In the genomic region with DNA sequence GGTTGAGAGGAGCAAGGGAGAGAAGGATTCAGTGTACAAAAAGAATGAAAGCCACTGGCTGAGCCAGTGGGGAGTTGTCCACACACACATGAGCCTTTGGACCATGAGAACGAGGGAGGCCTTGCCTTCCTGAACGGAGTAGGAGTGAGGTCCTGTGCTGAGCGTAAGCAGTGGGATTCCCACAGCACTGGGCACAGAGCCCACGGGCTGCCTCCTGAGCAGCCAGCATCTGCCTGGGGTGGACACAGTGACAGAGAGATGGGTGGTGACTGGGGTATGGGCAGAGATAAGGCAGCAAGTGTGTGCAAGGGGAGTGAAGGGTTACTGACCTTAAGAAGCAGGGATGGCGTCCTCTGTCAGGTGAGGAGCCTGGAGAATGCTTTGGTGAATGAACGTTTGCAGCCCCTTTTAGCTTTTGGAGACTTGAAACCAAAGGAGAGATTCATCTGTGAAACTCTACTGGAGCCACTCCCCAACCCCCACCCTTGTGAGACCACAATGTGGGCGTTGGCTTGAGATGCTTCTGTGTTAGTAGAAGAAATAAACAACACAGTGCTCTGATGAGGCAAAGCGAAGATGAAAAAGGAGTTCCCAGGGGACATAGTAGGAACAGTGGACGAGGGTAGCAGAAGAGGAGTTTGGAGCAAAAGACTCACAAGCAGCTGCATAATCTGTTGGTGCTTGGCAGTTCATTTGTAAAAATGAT, we compare ENCODE assay signal across 11 cellular contexts. TPM values are rescaled to one million over a fixed set of nuclear protein-coding genes. Genes with fewer than 3 reads are reported as not detected.
DNase-seq lines count a peak whose midpoint lies in the region; ATAC-seq, FAIRE-seq and TF ChIP-seq lines count a peak whose summit lies in the region.
"Had no signal": no experiment of that assay in that cellular context is flagged by ENCODE, and none has a peak within 500 bp of the region (broad histone marks: within the 10 kb centered on the region; RNA-seq: fewer than 3 reads in every experiment).

No MANE protein-coding gene starts in this region.

- no peaks in the 10 kb centered on the region for H3K36me3 ChIP-seq in kidney (ENCODE audit: control insufficient read depth in 1 of 2, insufficient read depth in 2 of 2, low read length in 2 of 2)
- no peaks in the 10 kb centered on the region for H3K36me3 ChIP-seq in Caco-2 (ENCODE audit: control insufficient read depth, insufficient read depth, low read length)

- no peak overlapping the region for H3K27ac ChIP-seq in kidney (ENCODE audit: low read depth in 2 of 2, low read length in 2 of 2)

- BruUV-seq in Caco-2 (replicated peaks; lab: Mats Ljungman, UMichigan): no TSS peak

- H3K27me3 Mint-ChIP-seq in activated CD8-positive, alpha-beta T cell treated with anti-CD3 and anti-CD28 coated beads, Interleukin-2, amount 10 ng/mL, durations not matched to agents 7 days and 5 days (ENCODE audit: low read depth): no peaks in the 10 kb centered on the region
- H3K27me3 Mint-ChIP-seq in naive B cell (no peaks in the 10 kb centered on the region), Caco-2 (ENCODE audit: insufficient read depth, unreplicated experiment) (peaks cover 35% of the 10 kb centered on the region)

- ATAC-seq in HG02884 (IDR thresholded peaks at IDR 0.05; ENCODE audit: unreplicated experiment): peak; percentile 41
- ATAC-seq in activated CD8-positive, alpha-beta T cell treated with anti-CD3 and anti-CD28 coated beads, Interleukin-2, amount 10 ng/mL, durations not matched to agents 7 days and 5 days: peak; percentile 39
- peak; percentile 85 to 88 for ATAC-seq in naive B cell (ENCODE audit: low read depth in 2 of 2)
- no peak for ATAC-seq in left lobe of liver

- in situ Hi-C loops in GM13977 (cut with MboI; ENCODE audit: low pct_unique_long_range_greater_than_20kb, low sequenced_read_pairs, unreplicated experiment): no loop called here

- H3K4me3 Mint-ChIP-seq in activated CD8-positive, alpha-beta T cell treated with anti-CD3 and anti-CD28 coated beads, Interleukin-2, amount 10 ng/mL, durations not matched to agents 7 days and 5 days: peak overlapping the region; percentile 48
- peak overlapping the region; percentile 64 to 93 (median 90) for H3K4me3 Mint-ChIP-seq in naive B cell
- H3K4me3 Mint-ChIP-seq in Caco-2 (ENCODE audit: unreplicated experiment): no peak overlapping the region

- peaks cover 92% of the 10 kb centered on the region for H3K4me1 Mint-ChIP-seq in activated CD8-positive, alpha-beta T cell treated with anti-CD3 and anti-CD28 coated beads, Interleukin-2, amount 10 ng/mL, durations not matched to agents 7 days and 5 days (ENCODE audit: low read depth)
- H3K4me1 Mint-ChIP-seq in naive B cell: peaks cover 78 to 93% (median 87%) of the 10 kb centered on the region in 3 donors
- no peaks in the 10 kb centered on the region for H3K4me1 Mint-ChIP-seq in Caco-2 (ENCODE audit: low read depth, unreplicated experiment)

- H3K4me1 ChIP-seq in kidney (ENCODE audit: control insufficient read depth in 1 of 2, insufficient read depth in 1 of 2, low read depth in 1 of 2, low read length in 2 of 2) (no peaks in the 10 kb centered on the region), Caco-2 (no peaks in the 10 kb centered on the region)

- CTCF ChIA-PET in activated CD8-positive, alpha-beta T cell treated with anti-CD3 and anti-CD28 coated beads, Interleukin-2, amount 10 ng/mL, durations not matched to agents 7 days and 5 days (lab: Charles Lee): interaction anchor here (0.6 to 1.4 kb wide), 4 partner anchors 24 to 188 kb away, joined by 3 to 4 read pairs (median 3); no protein-coding TSS in a partner anchor
- CTCF ChIA-PET in Caco-2 (lab: Charles Lee): no interaction called here

- POLR2A ChIA-PET in activated CD8-positive, alpha-beta T cell treated with anti-CD3 and anti-CD28 coated beads, Interleukin-2, amount 10 ng/mL, durations not matched to agents 7 days and 5 days (lab: Charles Lee): interaction anchor here (0.9 to 1.8 kb wide), 4 partner anchors 10 to 111 kb away, joined by 3 to 6 read pairs (median 4); no protein-coding TSS in a partner anchor
- POLR2A ChIA-PET in Caco-2 (lab: Charles Lee): no interaction called here

- intact Hi-C loops in kidney (cut with DNase I): no loop called here
- intact Hi-C loops in Caco-2 (cut with micrococcal nuclease; ENCODE audit: unreplicated experiment): no loop called here

- H3K27me3 ChIP-seq in Caco-2 (replicated peaks; ENCODE audit: control insufficient read depth, insufficient read depth, low read length): no peaks in the 10 kb centered on the region

- no peak for FAIRE-seq in kidney (lab: Jason Lieb, UNC)

- H3K9me3 Mint-ChIP-seq in activated CD8-positive, alpha-beta T cell treated with anti-CD3 and anti-CD28 coated beads, Interleukin-2, amount 10 ng/mL, durations not matched to agents 7 days and 5 days (ENCODE audit: insufficient read depth): no peaks in the 10 kb centered on the region
- peaks cover 0 to 10% (median 5%) of the 10 kb centered on the region in 7 donors for H3K9me3 Mint-ChIP-seq in naive B cell
- no peaks in the 10 kb centered on the region for H3K9me3 Mint-ChIP-seq in Caco-2 (ENCODE audit: unreplicated experiment)

- H3K27ac Mint-ChIP-seq in activated CD8-positive, alpha-beta T cell treated with anti-CD3 and anti-CD28 coated beads, Interleukin-2, amount 10 ng/mL, durations not matched to agents 7 days and 5 days: peak overlapping the region; percentile 92
- H3K27ac Mint-ChIP-seq in naive B cell (peak overlapping the region; percentile 85 to 99 (median 96)), Caco-2 (ENCODE audit: unreplicated experiment) (no peak overlapping the region)

- TF ChIP-seq CTCF in GM13977 (IDR thresholded peaks at IDR 0.05; ENCODE audit: extremely low read depth, insufficient read depth, missing control alignments): no peak
- TF ChIP-seq CTCF in kidney (IDR thresholded peaks at IDR 0.05; ENCODE audit: borderline replicate concordance, extremely low read depth, insufficient read depth): no peak
- TF ChIP-seq CTCF in Caco-2 (IDR thresholded peaks at IDR 0.05; ENCODE audit: insufficient read depth in 1 of 2, low read depth in 1 of 2, low read length in 1 of 2, severe bottlenecking in 1 of 2, unreplicated experiment in 1 of 2): no peak

- peaks cover 88% of the 10 kb centered on the region for H3K36me3 Mint-ChIP-seq in activated CD8-positive, alpha-beta T cell treated with anti-CD3 and anti-CD28 coated beads, Interleukin-2, amount 10 ng/mL, durations not matched to agents 7 days and 5 days (ENCODE audit: low read depth)
- peaks cover 61 to 66% of the 10 kb centered on the region in 2 donors for H3K36me3 Mint-ChIP-seq in naive B cell
- H3K36me3 Mint-ChIP-seq in Caco-2 (ENCODE audit: insufficient read depth, unreplicated experiment): peaks cover 6% of the 10 kb centered on the region

- H3K4me3 ChIP-seq in kidney (ENCODE audit: low read length in 2 of 2) (no peak overlapping the region), Caco-2 (ENCODE audit: low read depth, low read length) (no peak overlapping the region)
- H3K4me3 ChIP-seq: smooth muscle cell had no signal

- H3K9ac ChIP-seq in kidney (ENCODE audit: low read length in 2 of 2): no peak overlapping the region

- DNase-seq in GM13977 (ENCODE audit: low spot score) (peak; percentile 57), naive B cell (peak; percentile 70), kidney (no peak), foreskin melanocyte (no peak), left lobe of liver (ENCODE audit: low spot score) (no peak), Caco-2 (no peak)
- DNase-seq in activated CD8-positive, alpha-beta T cell treated with anti-CD3 and anti-CD28 coated beads, Interleukin-2, amount 10 ng/mL, durations not matched to agents 7 days and 5 days: peak; percentile 72
- DNase-seq: dermis blood vessel endothelial cell, NCI-H1436 treated with DMSO at 0.1 percent for 48 hours had no signal

- H3K9me3 ChIP-seq in kidney (ENCODE audit: control insufficient read depth in 1 of 2, low read length in 2 of 2) (no peaks in the 10 kb centered on the region), Caco-2 (no peaks in the 10 kb centered on the region)

RNA-seq across cellular contexts. Expression of a gene that starts 56.5 kb away (rescaled TPM):
- total RNA-seq in activated CD8-positive, alpha-beta T cell treated with anti-CD3 and anti-CD28 coated beads, Interleukin-2, amount 10 ng/mL, durations not matched to agents 7 days and 5 days: 10 to 100 TPM; 40.7 to 41.0 TPM
- 10 to 100 TPM in 5 of 6 donors, 1 to 10 TPM in 1; 4.8 to 26.2 (median 18.2) TPM for polyA plus RNA-seq in naive B cell (ENCODE audit: low read depth in 6 of 6)
- total RNA-seq in kidney: 5.8 TPM
- polyA plus RNA-seq in kidney (ENCODE audit: insufficient read depth, low read depth, low replicate concordance): 2.4 TPM
- 3.3 TPM for total RNA-seq in left lobe of liver
- total RNA-seq in Caco-2 (2022): 41.9 and 47.2 TPM in 2 replicates

Comparison
In these comparisons a context has a peak if more than half of its experiments do, and no peak if none do; other contexts are left out.
1. DNase-seq: peak in GM13977 (single experiment), activated CD8-positive, alpha-beta T cell treated with anti-CD3 and anti-CD28 coated beads, Interleukin-2, amount 10 ng/mL, durations not matched to agents 7 days and 5 days (single experiment) and naive B cell (single experiment); none in kidney (single experiment), foreskin melanocyte (single experiment), left lobe of liver (single experiment) and Caco-2 (0 of 2).